8 cellular contexts compared by ENCODE assay signal in genomic region chr7:12674861-12675260, GRCh38. TPM values are rescaled to one million over a fixed set of nuclear protein-coding genes. Genes with fewer than 3 reads are reported as not detected.
A peak's percentile ranks its signal among the peaks of the same experiment; 100 is the strongest.
DNase-seq lines count a peak whose midpoint lies in the region; ATAC-seq and TF ChIP-seq lines count a peak whose summit lies in the region.

No MANE protein-coding gene starts in this region.

- H3K36me3 Mint-ChIP-seq in MCF 10A (ENCODE audit: insufficient read depth, unreplicated experiment) (no peaks in the 10 kb centered on the region), endothelial cell (ENCODE audit: low read depth, unreplicated experiment) (no peaks in the 10 kb centered on the region), progenitor cell of endocrine pancreas (ENCODE audit: insufficient read depth) (no peaks in the 10 kb centered on the region)

- POLR2A ChIA-PET in MCF 10A (lab: Yijun Ruan, JAX), result interaction anchor here (0.7 kb wide), 1 partner anchor 12 kb away, joined by 3 read pairs; no protein-coding TSS in a partner anchor

- TF ChIP-seq POLR2A in breast epithelium (IDR thresholded peaks at IDR 0.05), result no peak

- peak; percentile 72 for ATAC-seq in HG03039 (IDR thresholded peaks at IDR 0.05; ENCODE audit: unreplicated experiment)
- no peak for ATAC-seq in HG03135 (IDR thresholded peaks at IDR 0.05; ENCODE audit: unreplicated experiment)

- intact Hi-C loops in MCF 10A (cut with micrococcal nuclease), result no loop called here
- intact Hi-C loops in breast epithelium (cut with DNase I; ENCODE audit: low total_unique reads), result loop anchor here (5.0 kb wide), 1 partner anchor 1227 kb away; no protein-coding TSS in a partner anchor

- no peaks in the 10 kb centered on the region for H3K4me1 ChIP-seq in breast epithelium

- H3K4me3 Mint-ChIP-seq in MCF 10A (ENCODE audit: unreplicated experiment), result no peak overlapping the region
- no peak overlapping the region for H3K4me3 Mint-ChIP-seq in endothelial cell (ENCODE audit: unreplicated experiment)
- no peak overlapping the region for H3K4me3 Mint-ChIP-seq in progenitor cell of endocrine pancreas (ENCODE audit: low read depth)

- no peaks in the 10 kb centered on the region for H3K27me3 ChIP-seq in breast epithelium
- H3K27me3 ChIP-seq in MG63, result no peaks in the 10 kb centered on the region

- no TSS peak for BruUV-seq in MCF 10A (replicated peaks; lab: Mats Ljungman, UMichigan)

- peak; percentile 71 for DNase-seq in MCF 10A (ENCODE audit: unreplicated experiment)
- no peak for DNase-seq in breast epithelium (ENCODE audit: low spot score in 2 of 2)
- peak; percentile 50 for DNase-seq in SHP77 treated with DMSO at 0.1 percent for 48 hours (lab: John Stamatoyannopoulos, UW)
- peak; percentile 12 for DNase-seq in endothelial cell (ENCODE audit: low spot score)
- no peak for DNase-seq in progenitor cell of endocrine pancreas (ENCODE audit: low spot score, unreplicated experiment)
- no peak for DNase-seq in MG63

- H3K27ac Mint-ChIP-seq in MCF 10A (ENCODE audit: low read depth, unreplicated experiment), result no peak overlapping the region
- no peak overlapping the region for H3K27ac Mint-ChIP-seq in endothelial cell (ENCODE audit: unreplicated experiment)
- no peak overlapping the region for H3K27ac Mint-ChIP-seq in progenitor cell of endocrine pancreas

- peaks cover 6% of the 10 kb centered on the region for H3K4me1 Mint-ChIP-seq in MCF 10A (ENCODE audit: insufficient read depth, unreplicated experiment)
- no peaks in the 10 kb centered on the region for H3K4me1 Mint-ChIP-seq in endothelial cell (ENCODE audit: unreplicated experiment)
- no peaks in the 10 kb centered on the region for H3K4me1 Mint-ChIP-seq in progenitor cell of endocrine pancreas (ENCODE audit: low read depth)

- TF ChIP-seq CTCF in MCF 10A (IDR thresholded peaks at IDR 0.05; ENCODE audit: unreplicated experiment) (no peak), breast epithelium (IDR thresholded peaks at IDR 0.05) (peak in 1 of 3 donors; percentile 13), endothelial cell (IDR thresholded peaks at IDR 0.05; ENCODE audit: unreplicated experiment) (peak; percentile 24), progenitor cell of endocrine pancreas (IDR thresholded peaks at IDR 0.05; ENCODE audit: unreplicated experiment) (peak; percentile 20)

- H3K27ac ChIP-seq in breast epithelium, result no peak overlapping the region

- H3K36me3 ChIP-seq in breast epithelium (no peaks in the 10 kb centered on the region), MG63 (no peaks in the 10 kb centered on the region)

- H3K4me3 ChIP-seq in breast epithelium, result no peak overlapping the region
- no peak overlapping the region for H3K4me3 ChIP-seq in MG63

- CTCF ChIA-PET in MCF 10A (lab: Yijun Ruan, JAX), result interaction anchor here (0.6 to 3.0 kb wide), 7 partner anchors 12 to 677 kb away, joined by 3 to 10 read pairs (median 5); partner anchors contain the start of gene ARL4A

- H3K9me3 Mint-ChIP-seq in MCF 10A (ENCODE audit: unreplicated experiment) (peaks cover 14% of the 10 kb centered on the region), endothelial cell (ENCODE audit: unreplicated experiment) (no peaks in the 10 kb centered on the region), progenitor cell of endocrine pancreas (ENCODE audit: low read depth) (peaks cover 12% of the 10 kb centered on the region)

- H3K27me3 Mint-ChIP-seq in MCF 10A (ENCODE audit: insufficient read depth, unreplicated experiment) (no peaks in the 10 kb centered on the region), endothelial cell (ENCODE audit: unreplicated experiment) (no peaks in the 10 kb centered on the region), progenitor cell of endocrine pancreas (no peaks in the 10 kb centered on the region)

- H3K9me3 ChIP-seq in breast epithelium, result no peaks in the 10 kb centered on the region
- H3K9me3 ChIP-seq in MG63, result peaks cover 6% of the 10 kb centered on the region; the same call in 1 of the 2 replicates

RNA-seq across cellular contexts. Expression of gene ARL4A, which starts 12.6 kb away (rescaled TPM):
- total RNA-seq in MCF 10A (2022) (30.7 and 42.6 TPM in 2 replicates), breast epithelium (100 to 1,000 TPM in 1 of 3 donors, 10 to 100 TPM in 2; 28.5 to 165 (median 51.1) TPM), endothelial cell (ENCODE audit: unreplicated experiment) (41.2 TPM), progenitor cell of endocrine pancreas (10.9 and 12.6 TPM in 2 replicates)
- 66.5 and 99.5 TPM in 2 replicates for total RNA-seq in MG63 (2014; rRNA removed; shearing (Covaris generic); ENCODE audit: low replicate concordance)

Comparison
In these comparisons a context has a peak if more than half of its experiments do, and no peak if none do; other contexts are left out.
1. DNase-seq: peak in MCF 10A (single experiment), SHP77 treated with DMSO at 0.1 percent for 48 hours (single experiment) and endothelial cell (single experiment); none in breast epithelium (0 of 2), progenitor cell of endocrine pancreas (single experiment) and MG63 (single experiment).